In the genomic region with DNA sequence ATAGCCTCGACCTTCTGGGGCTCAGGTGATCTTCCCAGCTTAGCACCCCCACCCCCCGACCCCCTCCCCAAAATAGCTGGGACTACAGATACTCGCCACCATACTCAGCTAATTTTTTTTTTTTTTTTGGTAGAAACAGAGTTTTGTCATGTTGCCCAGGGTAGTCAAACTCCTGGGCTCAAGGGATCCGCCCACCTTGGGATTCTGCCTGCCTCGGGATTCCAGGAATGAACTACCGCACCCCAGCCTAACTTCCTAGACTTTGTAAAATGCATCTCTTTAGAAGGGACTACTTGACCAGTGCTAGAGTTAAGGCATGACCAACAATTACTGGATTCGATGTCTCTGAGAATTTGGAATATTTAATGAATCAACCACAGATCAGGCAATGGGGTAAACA, we compare ENCODE assay signal across 16 cellular contexts.
DNase-seq lines count a peak whose midpoint lies in the region; ATAC-seq and TF ChIP-seq lines count a peak whose summit lies in the region.
"Had no signal": no experiment of that assay in that cellular context is flagged by ENCODE, and none has a peak within 500 bp of the region (broad histone marks: within the 10 kb centered on the region; RNA-seq: fewer than 3 reads in every experiment).

No MANE protein-coding gene starts in this region.

- peaks cover 65% of the 10 kb centered on the region for H3K4me1 Mint-ChIP-seq in activated CD4-positive, alpha-beta T cell treated with anti-CD3 and anti-CD28 coated beads for 36 hours
- H3K4me1 Mint-ChIP-seq in T-helper 17 cell = peaks cover 67% of the 10 kb centered on the region
- peaks cover 36% of the 10 kb centered on the region for H3K4me1 Mint-ChIP-seq in nephron progenitor cell

- ATAC-seq in activated CD4-positive, alpha-beta T cell treated with anti-CD3 and anti-CD28 coated beads for 36 hours = no peak
- ATAC-seq in T-helper 17 cell (no peak), HG03045 (IDR thresholded peaks at IDR 0.05; ENCODE audit: unreplicated experiment) (no peak)
- ATAC-seq: foreskin keratinocyte had no signal

- H3K27me3 ChIP-seq in spleen (replicated peaks in 1 of 7) = no peaks in the 10 kb centered on the region
- H3K27me3 ChIP-seq: foreskin keratinocyte, neutrophil had no signal

- peaks cover 26 to 59% (median 38%) of the 10 kb centered on the region in 6 donors for H3K4me1 ChIP-seq in spleen

- H3K27ac Mint-ChIP-seq in activated CD4-positive, alpha-beta T cell treated with anti-CD3 and anti-CD28 coated beads for 36 hours = peak overlapping the region; percentile 72
- H3K27ac Mint-ChIP-seq in T-helper 17 cell = peak overlapping the region; percentile 96
- no peak overlapping the region for H3K27ac Mint-ChIP-seq in nephron progenitor cell

- no peak for DNase-seq in activated CD4-positive, alpha-beta T cell treated with anti-CD3 and anti-CD28 coated beads for 36 hours
- DNase-seq in activated CD4-positive, alpha-beta T cell treated with anti-CD3 and anti-CD28 coated beads, Interleukin-2, amount 50 U/mL, for 4 hours = no peak
- DNase-seq in T-helper 17 cell (no peak), fibroblast of gingiva (ENCODE audit: low read depth) (peak; percentile 14), spleen (no peak), NK-92 (lab: John Stamatoyannopoulos, UW; ENCODE audit: unreplicated experiment) (no peak), nephron progenitor cell (no peak)
- DNase-seq: activated gamma-delta T cell; effector CD8-positive, alpha-beta T cell; foreskin keratinocyte; H7; NCI-H2107; RPMI8226 had no signal

- no peaks in the 10 kb centered on the region for H3K27me3 Mint-ChIP-seq in activated CD4-positive, alpha-beta T cell treated with anti-CD3 and anti-CD28 coated beads for 36 hours
- H3K27me3 Mint-ChIP-seq in T-helper 17 cell (no peaks in the 10 kb centered on the region), nephron progenitor cell (ENCODE audit: low read depth, poor library complexity) (no peaks in the 10 kb centered on the region)

- peak overlapping the region in 6 of 8 donors; percentile 21 to 81 (median 63) for H3K27ac ChIP-seq in spleen
- H3K27ac ChIP-seq: foreskin keratinocyte, neutrophil had no signal

- intact Hi-C loops in activated CD4-positive, alpha-beta T cell treated with anti-CD3 and anti-CD28 coated beads for 36 hours (cut with DNase I, micrococcal nuclease) = no loop called here
- intact Hi-C loops in spleen (cut with DNase I; ENCODE audit: low total_unique reads) = no loop called here

- no peaks in the 10 kb centered on the region for H3K9me3 Mint-ChIP-seq in activated CD4-positive, alpha-beta T cell treated with anti-CD3 and anti-CD28 coated beads for 36 hours (ENCODE audit: low read depth)
- no peaks in the 10 kb centered on the region for H3K9me3 Mint-ChIP-seq in nephron progenitor cell
- H3K9me3 Mint-ChIP-seq: CD14-positive monocyte had no signal

- peaks cover 0 to 4% (median 0%) of the 10 kb centered on the region in 6 donors for H3K36me3 ChIP-seq in spleen
- H3K36me3 ChIP-seq: neutrophil had no signal

- POLR2A ChIA-PET in activated CD4-positive, alpha-beta T cell treated with anti-CD3 and anti-CD28 coated beads for 36 hours (lab: Charles Lee) = no interaction called here

- no peak for TF ChIP-seq POLR2A in spleen (IDR thresholded peaks at IDR 0.05)

- no peak overlapping the region for H3K4me3 ChIP-seq in spleen

- H3K9me3 ChIP-seq in T-helper 17 cell (ENCODE audit: control insufficient read depth, low read length, poor library complexity, severe bottlenecking) (no peaks in the 10 kb centered on the region), spleen (no peaks in the 10 kb centered on the region)
- H3K9me3 ChIP-seq: neutrophil had no signal

- CTCF ChIA-PET in activated CD4-positive, alpha-beta T cell treated with anti-CD3 and anti-CD28 coated beads for 36 hours (lab: Charles Lee) = interaction anchor here (1.1 kb wide), 1 partner anchor 68 kb away, joined by 3 read pairs; no protein-coding TSS in a partner anchor

- TF ChIP-seq CTCF in spleen (IDR thresholded peaks at IDR 0.05 in 8 of 11, conservative IDR thresholded peaks at IDR 0.05 in 3 of 11) (no peak), nephron progenitor cell (IDR thresholded peaks at IDR 0.05) (no peak)

- 85 to 94% (median 88%) methylated on average over 7 of the region's 7 CpGs for WGBS in spleen, 5 donors

- no peak overlapping the region for H3K4me3 Mint-ChIP-seq in activated CD4-positive, alpha-beta T cell treated with anti-CD3 and anti-CD28 coated beads for 36 hours
- H3K4me3 Mint-ChIP-seq in T-helper 17 cell (peak overlapping the region; percentile 74), nephron progenitor cell (no peak overlapping the region)
- H3K4me3 Mint-ChIP-seq: CD14-positive monocyte had no signal

- H3K36me3 Mint-ChIP-seq in activated CD4-positive, alpha-beta T cell treated with anti-CD3 and anti-CD28 coated beads for 36 hours (ENCODE audit: low read depth) = peaks cover 47% of the 10 kb centered on the region
- H3K36me3 Mint-ChIP-seq in T-helper 17 cell (ENCODE audit: low read depth) (peaks cover 13% of the 10 kb centered on the region), nephron progenitor cell (ENCODE audit: low read depth) (peaks cover 6% of the 10 kb centered on the region)
